In the genomic region with DNA sequence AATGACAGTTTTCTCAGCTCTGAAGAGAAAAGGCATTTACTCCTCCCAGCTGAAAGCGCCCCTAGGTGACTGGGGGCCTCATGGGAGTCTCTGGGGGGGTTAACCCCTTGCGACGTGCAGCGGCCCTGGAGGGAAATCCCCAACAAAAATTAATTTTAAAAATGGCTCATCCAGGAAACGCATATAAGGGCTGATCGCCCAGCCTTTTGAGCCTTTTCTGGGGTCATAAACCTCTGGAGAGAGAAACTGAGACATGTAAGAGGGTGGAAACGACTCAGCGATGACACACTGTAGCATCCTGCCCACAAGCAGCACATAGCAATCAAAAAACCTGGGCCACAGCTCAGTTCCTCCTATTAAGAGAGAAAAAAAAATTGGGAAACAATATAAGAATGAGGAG, we compare ENCODE assay signal across 10 cellular contexts. TPM values are rescaled to one million over a fixed set of nuclear protein-coding genes. Genes with fewer than 3 reads are reported as not detected.
A peak's percentile ranks its signal among the peaks of the same experiment; 100 is the strongest.
DNase-seq lines count a peak whose midpoint lies in the region; ATAC-seq and TF ChIP-seq lines count a peak whose summit lies in the region.
"Had no signal": no experiment of that assay in that cellular context is flagged by ENCODE, and none has a peak within 500 bp of the region (broad histone marks: within the 10 kb centered on the region; RNA-seq: fewer than 3 reads in every experiment).

No MANE protein-coding gene starts in this region.

- peak; percentile 34 for ATAC-seq in GM19351 (IDR thresholded peaks at IDR 0.05; ENCODE audit: unreplicated experiment)
- ATAC-seq in activated B cell treated with CpG ODN at 0.5 μM for 24 hours (ENCODE audit: low read depth), result peak; percentile 18
- no peak for ATAC-seq in GM19452 (IDR thresholded peaks at IDR 0.05; ENCODE audit: unreplicated experiment)
- ATAC-seq in HG03159 (IDR thresholded peaks at IDR 0.05; ENCODE audit: unreplicated experiment), result no peak

- TF ChIP-seq POLR2A in prostate gland (IDR thresholded peaks at IDR 0.05), result no peak

- intact Hi-C loops in activated B cell treated with CpG ODN at 0.5 μM for 24 hours (cut with micrococcal nuclease), result loop anchor here (1.0 kb wide), 1 partner anchor 20 kb away; a partner anchor contains a TSS
- intact Hi-C loops in prostate gland (cut with DNase I), result loop anchor here (10.0 kb wide), 3 partner anchors 482 to 572 kb away; a partner anchor contains a TSS
- intact Hi-C loops in CD4-positive, alpha-beta memory T cell (cut with micrococcal nuclease), result no loop called here

- H3K4me1 ChIP-seq in BLaER1 (peaks cover 59% of the 10 kb centered on the region), prostate gland (replicated peaks) (no peaks in the 10 kb centered on the region)
- peaks cover 11% of the 10 kb centered on the region for H3K4me1 ChIP-seq in CD4-positive, alpha-beta memory T cell (ENCODE audit: insufficient read depth, low read length)

- POLR2A ChIA-PET in activated B cell treated with CpG ODN at 0.5 μM for 24 hours (lab: Charles Lee), result interaction anchor here (0.6 to 7.1 kb wide), 13 partner anchors 15 to 585 kb away, joined by 3 to 217 read pairs (median 6); a partner anchor contains a TSS
- POLR2A ChIA-PET in CD4-positive, alpha-beta memory T cell (lab: Charles Lee; ENCODE audit: partially characterized antibody), result interaction anchor here (0.7 to 6.1 kb wide), 5 partner anchors 27 to 594 kb away, joined by 3 to 130 read pairs (median 3); a partner anchor contains a TSS

- peaks cover 38% of the 10 kb centered on the region for H3K4me1 Mint-ChIP-seq in activated B cell treated with CpG ODN at 0.5 μM for 24 hours
- peaks cover 11 to 24% (median 18%) of the 10 kb centered on the region in 4 donors for H3K4me1 Mint-ChIP-seq in CD4-positive, alpha-beta memory T cell

- DNase-seq in activated B cell treated with CpG ODN at 0.5 μM for 24 hours, result peak; percentile 36
- peak; percentile 44 for DNase-seq in iris pigment epithelial cell (ENCODE audit: low read depth)
- no peak for DNase-seq in prostate gland (ENCODE audit: low spot score)
- no peak for DNase-seq in CD4-positive, alpha-beta memory T cell
- DNase-seq: SJCRH30 had no signal

- peak overlapping the region; percentile 96 for H3K27ac Mint-ChIP-seq in activated B cell treated with CpG ODN at 0.5 μM for 24 hours
- peak overlapping the region in 3 of 7 donors; percentile 47 to 94 (median 60) for H3K27ac Mint-ChIP-seq in CD4-positive, alpha-beta memory T cell

- peak overlapping the region; percentile 57 for H3K9ac ChIP-seq in BLaER1

- H3K4me2 ChIP-seq in BLaER1, result peak overlapping the region; percentile 98
- H3K4me2 ChIP-seq: hepatocyte had no signal

- H3K36me3 ChIP-seq in BLaER1, result no peaks in the 10 kb centered on the region
- no peaks in the 10 kb centered on the region for H3K36me3 ChIP-seq in prostate gland
- no peaks in the 10 kb centered on the region for H3K36me3 ChIP-seq in CD4-positive, alpha-beta memory T cell (ENCODE audit: insufficient read depth, low read length)
- H3K36me3 ChIP-seq: SJCRH30 had no signal

- CTCF ChIA-PET in activated B cell treated with CpG ODN at 0.5 μM for 24 hours (lab: Charles Lee), result interaction anchor here (1.1 to 5.3 kb wide), 3 partner anchors 8 to 186 kb away, joined by 3 to 33 read pairs (median 5); a partner anchor contains a TSS
- CTCF ChIA-PET in CD4-positive, alpha-beta memory T cell (lab: Charles Lee; ENCODE audit: partially characterized antibody), result interaction anchor here (1.0 to 2.1 kb wide), 4 partner anchors 13 to 485 kb away, joined by 3 to 12 read pairs (median 5); a partner anchor contains a TSS

- peak overlapping the region; percentile 36; the same call in 1 of the 2 replicates for H3K4me3 ChIP-seq in BLaER1
- H3K4me3 ChIP-seq in prostate gland, result no peak overlapping the region
- no peak overlapping the region for H3K4me3 ChIP-seq in CD4-positive, alpha-beta memory T cell (ENCODE audit: low read length in 2 of 2)
- H3K4me3 ChIP-seq: hepatocyte, SJCRH30 had no signal

- H3K9me3 Mint-ChIP-seq in activated B cell treated with CpG ODN at 0.5 μM for 24 hours, result no peaks in the 10 kb centered on the region
- H3K9me3 Mint-ChIP-seq in CD4-positive, alpha-beta memory T cell, result no peaks in the 10 kb centered on the region

- no peaks in the 10 kb centered on the region for H3K27me3 ChIP-seq in BLaER1
- no peaks in the 10 kb centered on the region for H3K27me3 ChIP-seq in prostate gland (replicated peaks; ENCODE audit: insufficient read depth)
- H3K27me3 ChIP-seq in CD4-positive, alpha-beta memory T cell (ENCODE audit: insufficient read depth, low read length), result no peaks in the 10 kb centered on the region
- H3K27me3 ChIP-seq: hepatocyte, SJCRH30 had no signal

- H3K27ac ChIP-seq in BLaER1 (peak overlapping the region; percentile 74), prostate gland (no peak overlapping the region)
- no peak overlapping the region for H3K27ac ChIP-seq in CD4-positive, alpha-beta memory T cell (ENCODE audit: low read depth, low read length)
- H3K27ac ChIP-seq: hepatocyte, SJCRH30 had no signal

- peak overlapping the region; percentile 72 for H3K4me3 Mint-ChIP-seq in activated B cell treated with CpG ODN at 0.5 μM for 24 hours
- H3K4me3 Mint-ChIP-seq in CD4-positive, alpha-beta memory T cell, result peak overlapping the region in 4 of 8 donors; percentile 17 to 43 (median 31)

- 58% methylated on average over 8 of the region's 8 CpGs for WGBS in prostate gland

- H3K27me3 Mint-ChIP-seq in activated B cell treated with CpG ODN at 0.5 μM for 24 hours, result no peaks in the 10 kb centered on the region
- H3K27me3 Mint-ChIP-seq in CD4-positive, alpha-beta memory T cell, result no peaks in the 10 kb centered on the region

- no peaks in the 10 kb centered on the region for H4K20me1 ChIP-seq in BLaER1

- peaks cover 2% of the 10 kb centered on the region for H3K36me3 Mint-ChIP-seq in activated B cell treated with CpG ODN at 0.5 μM for 24 hours (ENCODE audit: low read depth)
- no peaks in the 10 kb centered on the region for H3K36me3 Mint-ChIP-seq in CD4-positive, alpha-beta memory T cell

- TF ChIP-seq CTCF in activated B cell treated with CpG ODN at 0.5 μM for 24 hours (IDR thresholded peaks at IDR 0.05), result no peak
- TF ChIP-seq CTCF in prostate gland (IDR thresholded peaks at IDR 0.05), result no peak

- H3K9me3 ChIP-seq in BLaER1 (peaks cover 6% of the 10 kb centered on the region; the same call in 1 of the 2 replicates), prostate gland (no peaks in the 10 kb centered on the region)
- no peaks in the 10 kb centered on the region for H3K9me3 ChIP-seq in CD4-positive, alpha-beta memory T cell (ENCODE audit: control insufficient read depth in 1 of 2, low read length in 2 of 2)
- H3K9me3 ChIP-seq: SJCRH30 had no signal

RNA-seq across cellular contexts. Expression of a gene that starts 20.4 kb away (rescaled TPM):
- total RNA-seq in activated B cell treated with CpG ODN at 0.5 μM for 24 hours (3.7 and 4.3 TPM in 2 replicates), prostate gland (1 to 10 TPM in 1 of 2 donors, under 1 TPM in 1; 0.41 to 1.5 TPM)
- total RNA-seq in CD4-positive, alpha-beta memory T cell, result under 1 TPM; 0.19 to 0.32 TPM
- under 1 TPM; 0.30 to 0.78 TPM for polyA plus RNA-seq in CD4-positive, alpha-beta memory T cell
- total RNA-seq: SJCRH30 had no signal

RNA-seq across cellular contexts. Expression of a gene that starts 33.7 kb away (rescaled TPM):
- total RNA-seq in activated B cell treated with CpG ODN at 0.5 μM for 24 hours (24.6 and 25.3 TPM in 2 replicates), prostate gland (10 to 100 TPM; 14.8 to 15.7 TPM)
- total RNA-seq in CD4-positive, alpha-beta memory T cell, result 10 to 100 TPM; 18.2 to 18.9 TPM
- polyA plus RNA-seq in CD4-positive, alpha-beta memory T cell, result 10 to 100 TPM in 1 of 2 donors, 1 to 10 TPM in 1; 6.1 to 13.5 TPM

RNA-seq across cellular contexts. Expression of a gene that starts 33.9 kb away (rescaled TPM):
- total RNA-seq in activated B cell treated with CpG ODN at 0.5 μM for 24 hours (61.0 and 63.0 TPM in 2 replicates), prostate gland (10 to 100 TPM; 20.1 to 27.4 TPM)
- total RNA-seq in CD4-positive, alpha-beta memory T cell, result 10 to 100 TPM; 70.0 to 72.1 TPM
- polyA plus RNA-seq in CD4-positive, alpha-beta memory T cell, result 10 to 100 TPM; 24.0 to 26.1 TPM

Comparison
In these comparisons a context has a peak if more than half of its experiments do, and no peak if none do; other contexts are left out.
1. ATAC-seq: peak in GM19351 (single experiment) and activated B cell treated with CpG ODN at 0.5 μM for 24 hours (single experiment); none in GM19452 (single experiment) and HG03159 (single experiment).
2. DNase-seq: peak in activated B cell treated with CpG ODN at 0.5 μM for 24 hours (single experiment) and iris pigment epithelial cell (single experiment); none in prostate gland (single experiment) and CD4-positive, alpha-beta memory T cell (0 of 5).